9 cellular contexts compared by ENCODE assay signal in genomic region chr18:79681484-79682387, GRCh38. TPM values are rescaled to one million over a fixed set of nuclear protein-coding genes. Genes with fewer than 3 reads are reported as not detected.
DNase-seq lines count a peak whose midpoint lies in the region; ATAC-seq and TF ChIP-seq lines count a peak whose summit lies in the region.
"Had no signal": no experiment of that assay in that cellular context is flagged by ENCODE, and none has a peak within 500 bp of the region (broad histone marks: within the 10 kb centered on the region; RNA-seq: fewer than 3 reads in every experiment).

No MANE protein-coding gene starts in this region.

- H3K36me3 Mint-ChIP-seq in Calu3 (ENCODE audit: insufficient read depth, unreplicated experiment): peaks cover 27% of the 10 kb centered on the region
- no peaks in the 10 kb centered on the region for H3K36me3 Mint-ChIP-seq in T-helper 17 cell (ENCODE audit: low read depth)

- H3K4me3 ChIP-seq in breast epithelium: peak overlapping the region in 2 of 3 donors; percentile 97 to 98
- H3K4me3 ChIP-seq in rectal smooth muscle tissue (ENCODE audit: low read length): peak overlapping the region; percentile 89
- peak overlapping the region in 1 of 2 donors; percentile 70 for H3K4me3 ChIP-seq in gastroesophageal sphincter

- H3K27me3 Mint-ChIP-seq in Calu3 (ENCODE audit: unreplicated experiment) (no peaks in the 10 kb centered on the region), T-helper 17 cell (no peaks in the 10 kb centered on the region)

- H3K4me1 Mint-ChIP-seq in Calu3 (ENCODE audit: low read depth, unreplicated experiment): no peaks in the 10 kb centered on the region
- peaks cover 51% of the 10 kb centered on the region for H3K4me1 Mint-ChIP-seq in T-helper 17 cell

- CTCF ChIA-PET in Calu3 (lab: Charles Lee): no interaction called here

- H3K27ac ChIP-seq in breast epithelium: no peak overlapping the region
- H3K27ac ChIP-seq in rectal smooth muscle tissue (ENCODE audit: low read depth, low read length): no peak overlapping the region
- no peak overlapping the region for H3K27ac ChIP-seq in gastroesophageal sphincter

- DNase-seq in Calu3: no peak
- peak; percentile 39 to 53 (median 42) for DNase-seq in T-helper 17 cell
- DNase-seq in breast epithelium (ENCODE audit: low spot score in 2 of 2): no peak
- no peak for DNase-seq in AG20443 (ENCODE audit: low spot score)
- DNase-seq: NCI-H524 treated with DMSO at 0.1 percent for 48 hours had no signal

- H3K9ac ChIP-seq in rectal smooth muscle tissue (ENCODE audit: low read length): no peak overlapping the region

- no peaks in the 10 kb centered on the region for H3K9me3 ChIP-seq in T-helper 17 cell (ENCODE audit: control insufficient read depth, low read length, poor library complexity, severe bottlenecking)
- H3K9me3 ChIP-seq in breast epithelium: no peaks in the 10 kb centered on the region
- no peaks in the 10 kb centered on the region for H3K9me3 ChIP-seq in gastroesophageal sphincter

- H3K27ac Mint-ChIP-seq in Calu3 (ENCODE audit: unreplicated experiment) (peak overlapping the region; percentile 61), T-helper 17 cell (peak overlapping the region; percentile 81)

- ATAC-seq in T-helper 17 cell (no peak), HG03108 (IDR thresholded peaks at IDR 0.05; ENCODE audit: unreplicated experiment) (no peak), HG03439 (IDR thresholded peaks at IDR 0.05; ENCODE audit: unreplicated experiment) (no peak), gastroesophageal sphincter (no peak)

- no peaks in the 10 kb centered on the region for H3K9me3 Mint-ChIP-seq in Calu3 (ENCODE audit: low read depth, unreplicated experiment)

- BruUV-seq in Calu3 (replicated peaks; lab: Mats Ljungman, UMichigan): no TSS peak

- 63 to 73% methylated on average over 2 to 3 of the region's 21 CpGs for WGBS in gastroesophageal sphincter (ENCODE audit: low coverage in 1 of 2), 2 donors

- TF ChIP-seq CTCF in Calu3 (IDR thresholded peaks at IDR 0.05; ENCODE audit: unreplicated experiment) (no peak), breast epithelium (IDR thresholded peaks at IDR 0.05) (no peak), gastroesophageal sphincter (IDR thresholded peaks at IDR 0.05) (no peak)

- H3K4me3 Mint-ChIP-seq in Calu3 (ENCODE audit: low read depth, unreplicated experiment) (peak overlapping the region; percentile 77), T-helper 17 cell (peak overlapping the region; percentile 91)

- H3K4me1 ChIP-seq in breast epithelium: peaks cover 5 to 23% of the 10 kb centered on the region in 2 donors
- H3K4me1 ChIP-seq in rectal smooth muscle tissue (ENCODE audit: control insufficient read depth, insufficient read depth, low read length): peaks cover 18% of the 10 kb centered on the region
- H3K4me1 ChIP-seq in gastroesophageal sphincter: peaks cover 0 to 47% (median 24%) of the 10 kb centered on the region in 3 donors

- no peak for TF ChIP-seq EP300 in gastroesophageal sphincter (IDR thresholded peaks at IDR 0.05)

- no peak for TF ChIP-seq POLR2A in breast epithelium (IDR thresholded peaks at IDR 0.05)
- TF ChIP-seq POLR2A in gastroesophageal sphincter (IDR thresholded peaks at IDR 0.05): no peak

- H3K27me3 ChIP-seq in breast epithelium (no peaks in the 10 kb centered on the region), rectal smooth muscle tissue (ENCODE audit: control insufficient read depth, insufficient read depth, low read length) (no peaks in the 10 kb centered on the region), gastroesophageal sphincter (no peaks in the 10 kb centered on the region)

- no peaks in the 10 kb centered on the region for H3K36me3 ChIP-seq in breast epithelium
- H3K36me3 ChIP-seq in rectal smooth muscle tissue (ENCODE audit: control insufficient read depth, insufficient read depth, low read length): peaks cover 7% of the 10 kb centered on the region
- H3K36me3 ChIP-seq in gastroesophageal sphincter: peaks cover 0 to 14% of the 10 kb centered on the region in 2 donors

- intact Hi-C loops in Calu3 (cut with micrococcal nuclease; ENCODE audit: unreplicated experiment) (loop anchor here (2.0 kb wide), 1 partner anchor 279 kb away; no protein-coding TSS in a partner anchor), breast epithelium (cut with DNase I; ENCODE audit: low total_unique reads) (no loop called here)

RNA-seq across cellular contexts. Expression of gene CTDP1, which starts 2.1 kb away (rescaled TPM):
- 13.9 and 15.6 TPM in 2 replicates for total RNA-seq in Calu3 (2022)
- 10 to 100 TPM; 61.0 to 65.1 TPM for total RNA-seq in T-helper 17 cell
- total RNA-seq in breast epithelium: 10 to 100 TPM; 15.0 to 21.0 (median 19.9) TPM
- 10 to 100 TPM; 16.7 to 25.3 (median 21.6) TPM for total RNA-seq in gastroesophageal sphincter

Comparison
In these comparisons a context has a peak if more than half of its experiments do, and no peak if none do; other contexts are left out.
1. DNase-seq: peak in T-helper 17 cell (3 of 3); none in Calu3 (single experiment), breast epithelium (0 of 2) and AG20443 (single experiment).